ENCODE assay signal across 9 cellular contexts in the genomic region with DNA sequence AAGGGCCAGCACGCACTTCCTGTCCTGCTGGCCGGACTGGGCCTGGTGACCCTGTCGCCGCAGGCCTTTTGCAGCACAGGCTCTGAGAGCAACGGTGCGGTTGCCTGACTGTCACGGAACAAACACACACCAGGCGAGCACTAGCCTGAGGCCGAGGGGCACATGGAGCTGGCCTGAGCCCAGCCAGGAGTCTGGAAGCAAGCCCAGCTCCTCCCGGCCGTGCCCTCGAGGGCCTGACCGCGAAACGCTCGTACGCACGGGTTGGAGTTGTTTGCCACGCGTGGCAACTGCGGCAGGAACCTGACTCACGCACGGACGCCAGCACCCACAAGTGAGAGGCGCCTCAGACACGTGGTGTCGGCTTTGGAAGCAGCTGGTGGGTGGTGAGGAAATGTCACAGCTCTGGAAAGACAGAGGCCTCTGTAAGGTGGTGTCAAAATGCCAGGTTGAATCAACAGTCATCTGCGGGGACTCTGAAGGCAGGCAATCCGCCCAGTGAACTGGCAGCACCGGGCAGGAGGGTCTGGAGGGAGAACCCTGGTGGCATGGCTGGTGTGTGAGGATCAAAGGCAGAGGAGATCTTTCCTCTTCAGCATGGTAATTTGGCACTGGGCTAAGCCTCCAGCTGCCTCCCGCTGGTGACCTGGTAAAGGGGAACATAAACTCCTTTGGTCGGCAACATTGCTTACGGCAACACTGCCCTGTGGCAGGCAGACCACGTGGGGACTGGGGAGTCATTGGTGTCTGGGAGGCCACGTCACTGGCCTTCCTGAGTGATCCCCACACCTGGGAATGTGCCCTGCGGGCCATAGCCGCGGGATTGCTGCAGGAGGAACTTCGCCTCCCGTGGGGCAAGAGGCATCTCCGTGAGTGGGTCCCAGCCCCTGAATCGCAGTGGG. TPM values are rescaled to one million over a fixed set of nuclear protein-coding genes. Genes with fewer than 3 reads are reported as not detected.
DNase-seq lines count a peak whose midpoint lies in the region; ATAC-seq and TF ChIP-seq lines count a peak whose summit lies in the region.
"Had no signal": no experiment of that assay in that cellular context is flagged by ENCODE, and none has a peak within 500 bp of the region (broad histone marks: within the 10 kb centered on the region; RNA-seq: fewer than 3 reads in every experiment).

No MANE protein-coding gene starts in this region.

- no peak overlapping the region for H3T11ph ChIP-seq in H9 (ENCODE audit: low read length)

- H3K4me1 ChIP-seq in H9 (ENCODE audit: insufficient read depth, low read length), result no peaks in the 10 kb centered on the region
- H3K4me1 ChIP-seq in SK-N-SH (ENCODE audit: control insufficient read depth in 1 of 2, insufficient read depth in 2 of 2, low read depth in 1 of 2, low read length in 1 of 2), result peaks cover 0 to 13% of the 10 kb centered on the region in 2 experiments; a peak in 1 of 4 replicates
- H3K4me1 ChIP-seq in effector memory CD4-positive, alpha-beta T cell (ENCODE audit: control insufficient read depth, insufficient read depth, low read length, poor library complexity, severe bottlenecking), result peaks cover 19% of the 10 kb centered on the region

- H3K4ac ChIP-seq in H9 (ENCODE audit: low read depth, low read length), result no peak overlapping the region

- H3K23me2 ChIP-seq in H9 (ENCODE audit: insufficient read length, low read depth, low read length, poor library complexity, severe bottlenecking), result peaks cover 4% of the 10 kb centered on the region

- H3K9me3 ChIP-seq in H9 (ENCODE audit: control insufficient read depth, low read depth, low read length) (no peaks in the 10 kb centered on the region), SK-N-SH (no peaks in the 10 kb centered on the region)
- H3K9me3 ChIP-seq in effector memory CD4-positive, alpha-beta T cell (ENCODE audit: control insufficient read depth, low read length), result no peaks in the 10 kb centered on the region

- H2BK120ac ChIP-seq in H9 (ENCODE audit: low read depth, low read length, poor library complexity, severe bottlenecking), result no peak overlapping the region

- TF ChIP-seq CTCF in H9 (conservative IDR thresholded peaks at IDR 0.05) (no peak), SK-N-SH (IDR thresholded peaks at IDR 0.05) (no peak)

- no peak overlapping the region for H2AFZ ChIP-seq in H9 (ENCODE audit: low read length)
- H2AFZ ChIP-seq in SK-N-SH (ENCODE audit: low read depth), result no peak overlapping the region

- no peak overlapping the region for H3K14ac ChIP-seq in H9 (ENCODE audit: insufficient read depth, low read length)

- H2BK15ac ChIP-seq in H9 (ENCODE audit: low read depth, low read length), result no peak overlapping the region

- CTCF ChIA-PET in SK-N-SH (lab: Yijun Ruan, JAX) (interaction anchor here (0.6 to 2.5 kb wide), 8 partner anchors 10 to 97 kb away, joined by 3 to 25 read pairs (median 3); no protein-coding TSS in a partner anchor), HEK293T (lab: Yijun Ruan, JAX) (interaction anchor here (0.7 kb wide), 1 partner anchor 9 kb away, joined by 4 read pairs; no protein-coding TSS in a partner anchor)

- DNase-seq in H9 (peak; percentile 22), SK-N-SH (peak; percentile 84), NCI-H128 (lab: John Stamatoyannopoulos, UW; ENCODE audit: unreplicated experiment) (no peak), globus pallidus (ENCODE audit: low spot score) (no peak), HEK293T (ENCODE audit: extremely low spot score) (no peak)
- peak in 2 of 3 donors; percentile 53 to 60 for DNase-seq in effector memory CD4-positive, alpha-beta T cell
- DNase-seq in stimulated activated CD4-positive, alpha-beta T cell treated with anti-CD3 and anti-CD28 coated beads, TNF-alpha, amount 100 ng/mL, for 24 hours (ENCODE audit: low read depth in 3 of 3), result peak in 2 of 3 experiments; percentile 40 to 54

- no peak overlapping the region for H3K27ac ChIP-seq in H9 (ENCODE audit: insufficient read length, low read depth, low read length)
- no peak overlapping the region for H3K27ac ChIP-seq in SK-N-SH (ENCODE audit: low read depth in 2 of 2, low read length in 1 of 2)
- H3K27ac ChIP-seq in effector memory CD4-positive, alpha-beta T cell (ENCODE audit: insufficient read depth, low read length, poor library complexity, severe bottlenecking), result no peak overlapping the region

- H3K56ac ChIP-seq in H9 (ENCODE audit: insufficient read length, low read depth, low read length), result no peak overlapping the region

- no peaks in the 10 kb centered on the region for H3K9me3 Mint-ChIP-seq in H9

- H3K4me3 Mint-ChIP-seq in H9, result no peak overlapping the region

- TF ChIP-seq EP300 in SK-N-SH (IDR thresholded peaks at IDR 0.05; ENCODE audit: borderline replicate concordance in 1 of 2, low read depth in 1 of 2, low read length in 1 of 2), result no peak

- no peak overlapping the region for H4K91ac ChIP-seq in H9 (ENCODE audit: insufficient read length, low read depth, low read length)

- H3K27ac Mint-ChIP-seq in H9, result no peak overlapping the region

- no peaks in the 10 kb centered on the region for H3K4me1 Mint-ChIP-seq in H9

- POLR2A ChIA-PET in SK-N-SH (lab: Yijun Ruan, JAX), result interaction anchor here (0.7 to 1.3 kb wide), 2 partner anchors 97 to 205 kb away, joined by 3 read pairs; no protein-coding TSS in a partner anchor
- POLR2A ChIA-PET in HEK293T (lab: Yijun Ruan, JAX), result no interaction called here

- H3K4me3 ChIP-seq in SK-N-SH (ENCODE audit: low read depth in 2 of 2, low read length in 1 of 2), result no peak overlapping the region
- H3K4me3 ChIP-seq in effector memory CD4-positive, alpha-beta T cell (ENCODE audit: insufficient read depth, low read depth, low read length, poor library complexity, severe bottlenecking), result no peak overlapping the region

- no peak overlapping the region for H4K8ac ChIP-seq in H9 (replicated peaks; ENCODE audit: insufficient read length, low read depth, low read length)

- no peaks in the 10 kb centered on the region for H3K36me3 Mint-ChIP-seq in H9 (ENCODE audit: insufficient read depth in 1 of 3, low read depth in 3 of 3)

- H3F3A ChIP-seq in SK-N-SH (replicated peaks; ENCODE audit: insufficient read depth), result no peaks in the 10 kb centered on the region

- H3K9ac ChIP-seq in H9 (ENCODE audit: extremely low read depth, insufficient read length, low read length) (no peak overlapping the region), SK-N-SH (no peak overlapping the region)

- H3K27me3 ChIP-seq in H9 (ENCODE audit: insufficient read depth, low read length), result peaks cover 2% of the 10 kb centered on the region; the same call in 1 of the 2 replicates
- H3K27me3 ChIP-seq in SK-N-SH (ENCODE audit: insufficient read depth), result no peaks in the 10 kb centered on the region; the same call in none of the 2 replicates
- H3K27me3 ChIP-seq in effector memory CD4-positive, alpha-beta T cell (replicated peaks; ENCODE audit: control insufficient read depth, insufficient read depth, low read length, poor library complexity, severe bottlenecking), result no peaks in the 10 kb centered on the region

- no peaks in the 10 kb centered on the region for H3K79me1 ChIP-seq in H9 (ENCODE audit: insufficient read depth, low read depth, low read length, poor library complexity, severe bottlenecking)

- no peaks in the 10 kb centered on the region for H4K20me1 ChIP-seq in H9 (ENCODE audit: control insufficient read depth, insufficient read depth, insufficient read length)
- no peaks in the 10 kb centered on the region for H4K20me1 ChIP-seq in SK-N-SH (ENCODE audit: insufficient read depth)

- H3K18ac ChIP-seq in H9 (ENCODE audit: insufficient read length, low read depth, low read length), result no peak overlapping the region

- H3K36me3 ChIP-seq in SK-N-SH (replicated peaks in 1 of 2; ENCODE audit: control insufficient read depth in 1 of 2, insufficient read depth in 2 of 2, low read length in 1 of 2), result no peaks in the 10 kb centered on the region
- H3K36me3 ChIP-seq in effector memory CD4-positive, alpha-beta T cell (ENCODE audit: control insufficient read depth, insufficient read depth, low read length), result no peaks in the 10 kb centered on the region

- no peak overlapping the region for H2BK5ac ChIP-seq in H9 (ENCODE audit: insufficient read length, low read length)

- no peak overlapping the region for H2BK20ac ChIP-seq in H9 (ENCODE audit: low read depth, low read length, poor library complexity, severe bottlenecking)

- no CpG with 5 or more reads among the region's 42 CpGs for WGBS in H9 (ENCODE audit: extremely low coverage, insufficient read length, low lambda C conversion rate)
- 20% methylated on average over 19 of the region's 42 CpGs for WGBS in SK-N-SH (ENCODE audit: low lambda C conversion rate)

- no peaks in the 10 kb centered on the region for H3K79me2 ChIP-seq in H9 (ENCODE audit: insufficient read depth, low read length)
- H3K79me2 ChIP-seq in SK-N-SH (ENCODE audit: insufficient read depth), result no peaks in the 10 kb centered on the region

- no peak for TF ChIP-seq RAD21 in SK-N-SH (IDR thresholded peaks at IDR 0.05; ENCODE audit: low read length)

- no peak overlapping the region for H4K5ac ChIP-seq in H9 (ENCODE audit: insufficient read length, low read depth, low read length)

- H3K9me2 ChIP-seq in SK-N-SH, result no peaks in the 10 kb centered on the region

- peaks cover 48% of the 10 kb centered on the region for H3K27me3 Mint-ChIP-seq in H9 (ENCODE audit: low read depth)

- no peak overlapping the region for H2AK5ac ChIP-seq in H9 (ENCODE audit: insufficient read length, low read length)

- ATAC-seq in HG03565 (IDR thresholded peaks at IDR 0.05; ENCODE audit: unreplicated experiment), result no peak

- H2BK12ac ChIP-seq in H9 (ENCODE audit: insufficient read length, low read depth, low read length), result no peak overlapping the region

- H3K23ac ChIP-seq in H9 (ENCODE audit: insufficient read length, low read depth, low read length), result no peak overlapping the region

- H3K4me2 ChIP-seq in H9 (ENCODE audit: insufficient read depth, insufficient read length, low read length) (no peak overlapping the region), SK-N-SH (no peak overlapping the region)

TF ChIP-seq in SK-N-SH, 30 proteins besides CTCF, POLR2A, EP300 and RAD21 (continues in another document):
- peak; percentile 73 for TF ChIP-seq MXI1 (IDR thresholded peaks at IDR 0.05; ENCODE audit: low read depth, low read length)
- no peak for TF ChIP-seq MEF2A (IDR thresholded peaks at IDR 0.05; ENCODE audit: borderline replicate concordance, low read depth)
- peak; percentile 35 for TF ChIP-seq FOXJ3 (CRISPR knock-in tag; IDR thresholded peaks at IDR 0.05)

TF ChIP-seq in HEK293T, 16 proteins besides CTCF, POLR2A, EP300 and RAD21:
- TF ChIP-seq BHLHE40 (IDR thresholded peaks at IDR 0.05; ENCODE audit: borderline replicate concordance) (no peak), FOXA1 (IDR thresholded peaks at IDR 0.05) (no peak), ARNT (IDR thresholded peaks at IDR 0.05) (no peak)

RNA-seq across cellular contexts. Expression of a gene that starts 15.3 kb away (rescaled TPM):
- 0.11 and 0.20 TPM in 2 replicates for total RNA-seq in H9 (2021)
- not detected in 2 replicates for polyA plus RNA-seq in SK-N-SH (2012; rRNA removed)
- not detected in 2 replicates for polyA plus RNA-seq in SK-N-SH (2012; cell fraction: cytosol; rRNA removed)
- polyA plus RNA-seq in SK-N-SH (2012; cell fraction: nucleus; rRNA removed), result 0.01 TPM in 1 of 2 replicates, not detected in the other

RNA-seq across cellular contexts. Expression of a gene that starts 30.2 kb away (rescaled TPM):
- not detected in 2 replicates for total RNA-seq in H9 (2021)
- not detected in 2 replicates for polyA plus RNA-seq in SK-N-SH (2012; rRNA removed)
- polyA plus RNA-seq in SK-N-SH (2012; cell fraction: cytosol; rRNA removed), result not detected in 2 replicates
- not detected in 2 replicates for polyA plus RNA-seq in SK-N-SH (2012; cell fraction: nucleus; rRNA removed)
- total RNA-seq: pulmonary artery endothelial cell had no signal

RNA-seq across cellular contexts. Expression of a gene that starts 57.3 kb away (rescaled TPM):
- not detected in 2 replicates for total RNA-seq in H9 (2021)
- not detected in 2 replicates for polyA plus RNA-seq in SK-N-SH (2012; rRNA removed)
- polyA plus RNA-seq in SK-N-SH (2012; cell fraction: cytosol; rRNA removed), result 0.01 TPM in 1 of 2 replicates, not detected in the other
- not detected in 2 replicates for polyA plus RNA-seq in SK-N-SH (2012; cell fraction: nucleus; rRNA removed)
- total RNA-seq: pulmonary artery endothelial cell had no signal

Comparison
In these comparisons a context has a peak if more than half of its experiments do, and no peak if none do; other contexts are left out.
1. DNase-seq: peak in H9 (single experiment), SK-N-SH (single experiment), effector memory CD4-positive, alpha-beta T cell (2 of 3) and stimulated activated CD4-positive, alpha-beta T cell treated with anti-CD3 and anti-CD28 coated beads, TNF-alpha, amount 100 ng/mL, for 24 hours (2 of 3); none in NCI-H128 (single experiment), globus pallidus (single experiment) and HEK293T (single experiment).